Comparison of ENCODE assay signal across 1 cellular context in the genomic region with DNA sequence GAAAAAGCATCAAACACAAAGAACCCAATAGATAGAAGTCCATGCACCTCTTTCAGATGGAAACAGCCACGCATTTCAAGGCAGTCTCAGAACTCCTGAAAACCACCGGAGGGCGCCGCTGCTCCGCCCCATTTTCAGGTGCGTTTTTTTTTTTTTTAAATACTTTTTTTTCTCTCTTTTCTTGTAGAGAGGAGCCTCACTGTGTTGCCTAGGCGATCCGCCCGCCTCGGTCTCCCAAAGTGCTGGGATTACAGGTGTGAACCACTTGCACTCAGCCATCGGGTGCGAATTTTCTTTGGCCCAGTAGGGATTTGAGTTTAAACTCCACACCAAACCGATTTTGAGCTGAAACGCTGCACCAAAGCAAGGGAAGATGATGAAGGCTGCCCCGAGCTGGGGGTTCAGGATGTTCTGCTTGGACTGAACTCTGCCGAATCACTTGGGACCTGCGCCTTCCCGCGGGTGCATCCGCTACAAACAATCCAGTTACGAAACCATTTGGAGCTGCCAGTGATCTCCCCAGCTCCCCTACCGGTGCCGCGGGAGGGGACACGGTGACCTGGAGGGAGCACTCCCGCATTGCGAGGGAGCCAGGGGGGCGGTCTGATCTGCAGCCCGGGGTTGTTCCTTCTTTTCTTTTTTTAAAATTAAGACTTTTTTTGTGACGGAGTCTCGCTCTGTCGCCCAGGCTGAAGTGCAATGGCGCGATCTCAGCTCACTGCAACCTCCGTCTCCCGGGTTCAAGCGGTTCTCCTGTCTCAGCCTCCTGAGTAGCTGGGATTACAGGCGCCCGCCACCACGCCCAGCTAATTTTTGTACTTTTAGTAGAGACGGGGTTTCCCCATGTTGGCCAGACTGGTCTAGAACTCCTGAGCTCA.
TF ChIP-seq lines count a peak whose summit lies in the region.

No MANE protein-coding gene starts in this region.

TF ChIP-seq in HepG2, 621 proteins besides CTCF, POLR2A, EP300 and RAD21 (continued from another document):
- TF ChIP-seq FOSL2 (CRISPR knock-in tag; IDR thresholded peaks at IDR 0.05): peak; percentile 5; the same call in 1 of the 2 replicates
- TF ChIP-seq, protein P1, sequence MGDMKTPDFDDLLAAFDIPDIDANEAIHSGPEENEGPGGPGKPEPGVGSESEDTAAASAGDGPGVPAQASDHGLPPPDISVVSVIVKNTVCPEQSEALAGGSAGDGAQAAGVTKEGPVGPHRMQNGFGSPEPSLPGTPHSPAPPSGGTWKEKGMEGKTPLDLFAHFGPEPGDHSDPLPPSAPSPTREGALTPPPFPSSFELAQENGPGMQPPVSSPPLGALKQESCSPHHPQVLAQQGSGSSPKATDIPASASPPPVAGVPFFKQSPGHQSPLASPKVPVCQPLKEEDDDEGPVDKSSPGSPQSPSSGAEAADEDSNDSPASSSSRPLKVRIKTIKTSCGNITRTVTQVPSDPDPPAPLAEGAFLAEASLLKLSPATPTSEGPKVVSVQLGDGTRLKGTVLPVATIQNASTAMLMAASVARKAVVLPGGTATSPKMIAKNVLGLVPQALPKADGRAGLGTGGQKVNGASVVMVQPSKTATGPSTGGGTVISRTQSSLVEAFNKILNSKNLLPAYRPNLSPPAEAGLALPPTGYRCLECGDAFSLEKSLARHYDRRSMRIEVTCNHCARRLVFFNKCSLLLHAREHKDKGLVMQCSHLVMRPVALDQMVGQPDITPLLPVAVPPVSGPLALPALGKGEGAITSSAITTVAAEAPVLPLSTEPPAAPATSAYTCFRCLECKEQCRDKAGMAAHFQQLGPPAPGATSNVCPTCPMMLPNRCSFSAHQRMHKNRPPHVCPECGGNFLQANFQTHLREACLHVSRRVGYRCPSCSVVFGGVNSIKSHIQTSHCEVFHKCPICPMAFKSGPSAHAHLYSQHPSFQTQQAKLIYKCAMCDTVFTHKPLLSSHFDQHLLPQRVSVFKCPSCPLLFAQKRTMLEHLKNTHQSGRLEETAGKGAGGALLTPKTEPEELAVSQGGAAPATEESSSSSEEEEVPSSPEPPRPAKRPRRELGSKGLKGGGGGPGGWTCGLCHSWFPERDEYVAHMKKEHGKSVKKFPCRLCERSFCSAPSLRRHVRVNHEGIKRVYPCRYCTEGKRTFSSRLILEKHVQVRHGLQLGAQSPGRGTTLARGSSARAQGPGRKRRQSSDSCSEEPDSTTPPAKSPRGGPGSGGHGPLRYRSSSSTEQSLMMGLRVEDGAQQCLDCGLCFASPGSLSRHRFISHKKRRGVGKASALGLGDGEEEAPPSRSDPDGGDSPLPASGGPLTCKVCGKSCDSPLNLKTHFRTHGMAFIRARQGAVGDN (CRISPR knock-in tag; IDR thresholded peaks at IDR 0.05): peak; percentile 56
- TF ChIP-seq, protein P2, sequence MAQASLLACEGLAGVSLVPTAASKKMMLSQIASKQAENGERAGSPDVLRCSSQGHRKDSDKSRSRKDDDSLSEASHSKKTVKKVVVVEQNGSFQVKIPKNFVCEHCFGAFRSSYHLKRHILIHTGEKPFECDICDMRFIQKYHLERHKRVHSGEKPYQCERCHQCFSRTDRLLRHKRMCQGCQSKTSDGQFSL (CRISPR knock-in tag; IDR thresholded peaks at IDR 0.05): 0 out of 2 replicates have a peak, but pooled peaks have one; percentile 17
- TF ChIP-seq SMAD1 (CRISPR knock-in tag; IDR thresholded peaks at IDR 0.05; ENCODE audit: borderline replicate concordance, low read depth): no peak
- TF ChIP-seq ZNF605 (CRISPR knock-in tag; IDR thresholded peaks at IDR 0.05): 0 out of 2 replicates have a peak, but pooled peaks have one; percentile 61
- TF ChIP-seq, protein P3, sequence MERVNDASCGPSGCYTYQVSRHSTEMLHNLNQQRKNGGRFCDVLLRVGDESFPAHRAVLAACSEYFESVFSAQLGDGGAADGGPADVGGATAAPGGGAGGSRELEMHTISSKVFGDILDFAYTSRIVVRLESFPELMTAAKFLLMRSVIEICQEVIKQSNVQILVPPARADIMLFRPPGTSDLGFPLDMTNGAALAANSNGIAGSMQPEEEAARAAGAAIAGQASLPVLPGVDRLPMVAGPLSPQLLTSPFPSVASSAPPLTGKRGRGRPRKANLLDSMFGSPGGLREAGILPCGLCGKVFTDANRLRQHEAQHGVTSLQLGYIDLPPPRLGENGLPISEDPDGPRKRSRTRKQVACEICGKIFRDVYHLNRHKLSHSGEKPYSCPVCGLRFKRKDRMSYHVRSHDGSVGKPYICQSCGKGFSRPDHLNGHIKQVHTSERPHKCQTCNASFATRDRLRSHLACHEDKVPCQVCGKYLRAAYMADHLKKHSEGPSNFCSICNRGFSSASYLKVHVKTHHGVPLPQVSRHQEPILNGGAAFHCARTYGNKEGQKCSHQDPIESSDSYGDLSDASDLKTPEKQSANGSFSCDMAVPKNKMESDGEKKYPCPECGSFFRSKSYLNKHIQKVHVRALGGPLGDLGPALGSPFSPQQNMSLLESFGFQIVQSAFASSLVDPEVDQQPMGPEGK (CRISPR knock-in tag; IDR thresholded peaks at IDR 0.05): peak; percentile 78; the same call in 1 of the 2 replicates
- no peak for TF ChIP-seq MAZ (IDR thresholded peaks at IDR 0.05; ENCODE audit: borderline replicate concordance, low read depth, low read length)
- peak; percentile 55 for TF ChIP-seq MAZ (CRISPR knock-in tag; IDR thresholded peaks at IDR 0.05; ENCODE audit: low read depth)
- TF ChIP-seq, protein P4, sequence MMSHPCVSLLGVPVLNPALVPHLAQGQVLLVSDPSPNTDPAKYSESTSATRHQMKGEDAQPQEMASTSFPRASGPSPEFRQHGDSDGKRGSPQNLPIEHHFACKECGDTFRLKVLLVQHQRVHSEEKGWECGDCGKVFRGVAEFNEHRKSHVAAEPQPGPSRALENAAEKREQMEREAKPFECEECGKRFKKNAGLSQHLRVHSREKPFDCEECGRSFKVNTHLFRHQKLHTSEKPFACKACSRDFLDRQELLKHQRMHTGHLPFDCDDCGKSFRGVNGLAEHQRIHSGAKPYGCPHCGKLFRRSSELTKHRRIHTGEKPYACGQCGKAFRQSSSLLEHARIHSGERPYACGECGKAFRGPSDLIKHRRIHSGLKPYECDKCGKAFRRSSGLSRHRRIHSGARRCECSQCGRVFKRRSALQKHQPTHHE (CRISPR knock-in tag; IDR thresholded peaks at IDR 0.05; ENCODE audit: borderline replicate concordance): no peak
- peak; percentile 16; the same call in 1 of the 2 replicates for TF ChIP-seq ZMYM3 (CRISPR knock-in tag; IDR thresholded peaks at IDR 0.05)
- TF ChIP-seq HDAC1 (CRISPR knock-in tag; IDR thresholded peaks at IDR 0.05): peak; percentile 71
- peak; percentile 35; the same call in 1 of the 2 replicates for TF ChIP-seq POGZ (CRISPR knock-in tag; IDR thresholded peaks at IDR 0.05)
- TF ChIP-seq, protein P5, sequence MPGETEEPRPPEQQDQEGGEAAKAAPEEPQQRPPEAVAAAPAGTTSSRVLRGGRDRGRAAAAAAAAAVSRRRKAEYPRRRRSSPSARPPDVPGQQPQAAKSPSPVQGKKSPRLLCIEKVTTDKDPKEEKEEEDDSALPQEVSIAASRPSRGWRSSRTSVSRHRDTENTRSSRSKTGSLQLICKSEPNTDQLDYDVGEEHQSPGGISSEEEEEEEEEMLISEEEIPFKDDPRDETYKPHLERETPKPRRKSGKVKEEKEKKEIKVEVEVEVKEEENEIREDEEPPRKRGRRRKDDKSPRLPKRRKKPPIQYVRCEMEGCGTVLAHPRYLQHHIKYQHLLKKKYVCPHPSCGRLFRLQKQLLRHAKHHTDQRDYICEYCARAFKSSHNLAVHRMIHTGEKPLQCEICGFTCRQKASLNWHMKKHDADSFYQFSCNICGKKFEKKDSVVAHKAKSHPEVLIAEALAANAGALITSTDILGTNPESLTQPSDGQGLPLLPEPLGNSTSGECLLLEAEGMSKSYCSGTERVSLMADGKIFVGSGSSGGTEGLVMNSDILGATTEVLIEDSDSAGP (CRISPR knock-in tag; IDR thresholded peaks at IDR 0.05; ENCODE audit: borderline replicate concordance): peak; percentile 53
- TF ChIP-seq NFYB (CRISPR knock-in tag; IDR thresholded peaks at IDR 0.05): no peak
- TF ChIP-seq JUNB (CRISPR knock-in tag; IDR thresholded peaks at IDR 0.05; ENCODE audit: borderline replicate concordance): no peak
- TF ChIP-seq, protein P6, sequence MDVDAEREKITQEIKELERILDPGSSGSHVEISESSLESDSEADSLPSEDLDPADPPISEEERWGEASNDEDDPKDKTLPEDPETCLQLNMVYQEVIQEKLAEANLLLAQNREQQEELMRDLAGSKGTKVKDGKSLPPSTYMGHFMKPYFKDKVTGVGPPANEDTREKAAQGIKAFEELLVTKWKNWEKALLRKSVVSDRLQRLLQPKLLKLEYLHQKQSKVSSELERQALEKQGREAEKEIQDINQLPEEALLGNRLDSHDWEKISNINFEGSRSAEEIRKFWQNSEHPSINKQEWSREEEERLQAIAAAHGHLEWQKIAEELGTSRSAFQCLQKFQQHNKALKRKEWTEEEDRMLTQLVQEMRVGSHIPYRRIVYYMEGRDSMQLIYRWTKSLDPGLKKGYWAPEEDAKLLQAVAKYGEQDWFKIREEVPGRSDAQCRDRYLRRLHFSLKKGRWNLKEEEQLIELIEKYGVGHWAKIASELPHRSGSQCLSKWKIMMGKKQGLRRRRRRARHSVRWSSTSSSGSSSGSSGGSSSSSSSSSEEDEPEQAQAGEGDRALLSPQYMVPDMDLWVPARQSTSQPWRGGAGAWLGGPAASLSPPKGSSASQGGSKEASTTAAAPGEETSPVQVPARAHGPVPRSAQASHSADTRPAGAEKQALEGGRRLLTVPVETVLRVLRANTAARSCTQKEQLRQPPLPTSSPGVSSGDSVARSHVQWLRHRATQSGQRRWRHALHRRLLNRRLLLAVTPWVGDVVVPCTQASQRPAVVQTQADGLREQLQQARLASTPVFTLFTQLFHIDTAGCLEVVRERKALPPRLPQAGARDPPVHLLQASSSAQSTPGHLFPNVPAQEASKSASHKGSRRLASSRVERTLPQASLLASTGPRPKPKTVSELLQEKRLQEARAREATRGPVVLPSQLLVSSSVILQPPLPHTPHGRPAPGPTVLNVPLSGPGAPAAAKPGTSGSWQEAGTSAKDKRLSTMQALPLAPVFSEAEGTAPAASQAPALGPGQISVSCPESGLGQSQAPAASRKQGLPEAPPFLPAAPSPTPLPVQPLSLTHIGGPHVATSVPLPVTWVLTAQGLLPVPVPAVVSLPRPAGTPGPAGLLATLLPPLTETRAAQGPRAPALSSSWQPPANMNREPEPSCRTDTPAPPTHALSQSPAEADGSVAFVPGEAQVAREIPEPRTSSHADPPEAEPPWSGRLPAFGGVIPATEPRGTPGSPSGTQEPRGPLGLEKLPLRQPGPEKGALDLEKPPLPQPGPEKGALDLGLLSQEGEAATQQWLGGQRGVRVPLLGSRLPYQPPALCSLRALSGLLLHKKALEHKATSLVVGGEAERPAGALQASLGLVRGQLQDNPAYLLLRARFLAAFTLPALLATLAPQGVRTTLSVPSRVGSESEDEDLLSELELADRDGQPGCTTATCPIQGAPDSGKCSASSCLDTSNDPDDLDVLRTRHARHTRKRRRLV (CRISPR knock-in tag; IDR thresholded peaks at IDR 0.05): peak; percentile 26; the same call in 1 of the 2 replicates
- TF ChIP-seq BHLHE40 (IDR thresholded peaks at IDR 0.05; ENCODE audit: low read length): no peak
- 0 out of 2 replicates have a peak, but pooled peaks have one; percentile 25 for TF ChIP-seq GFI1 (CRISPR knock-in tag; IDR thresholded peaks at IDR 0.05; ENCODE audit: borderline replicate concordance)
- TF ChIP-seq TOE1 (CRISPR knock-in tag; IDR thresholded peaks at IDR 0.05): peak; percentile 22; the same call in 1 of the 2 replicates
